ENCODE assay signal across 16 cellular contexts in the genomic region with DNA sequence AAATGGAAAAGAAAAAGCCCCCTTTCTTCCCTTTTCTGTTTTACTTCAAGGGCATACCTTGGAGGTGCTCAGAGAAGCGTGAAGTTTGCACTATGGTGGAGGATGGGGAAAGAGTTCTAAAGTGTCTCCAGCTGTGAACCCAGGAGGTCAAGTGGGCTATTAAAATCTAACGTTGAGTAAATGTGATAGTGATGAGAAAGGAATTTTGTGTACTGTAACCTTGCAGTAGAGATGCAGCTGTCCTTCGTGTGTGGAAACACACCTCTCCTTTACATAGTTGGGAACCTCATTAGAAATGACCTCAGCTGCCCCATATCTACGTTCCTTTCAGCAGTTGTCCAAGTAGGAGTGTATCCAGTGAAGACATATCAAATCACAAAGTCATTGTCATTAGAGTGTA. TPM values are rescaled to one million over a fixed set of nuclear protein-coding genes. Genes with fewer than 3 reads are reported as not detected.
DNase-seq lines count a peak whose midpoint lies in the region; ATAC-seq, FAIRE-seq and TF ChIP-seq lines count a peak whose summit lies in the region.
"Had no signal": no experiment of that assay in that cellular context is flagged by ENCODE, and none has a peak within 500 bp of the region (broad histone marks: within the 10 kb centered on the region; RNA-seq: fewer than 3 reads in every experiment).

No MANE protein-coding gene starts in this region.

- peaks cover 17% of the 10 kb centered on the region for H3K36me3 ChIP-seq in cardiac muscle cell

- DNase-seq in ACHN = peak; percentile 82
- peak; percentile 3 for DNase-seq in NCI-H128 (lab: John Stamatoyannopoulos, UW; ENCODE audit: unreplicated experiment)
- peak in 1 of 2 donors; percentile 73 for DNase-seq in cardiac muscle cell (ENCODE audit: low read depth in 1 of 2, low spot score in 1 of 2)
- no peak for DNase-seq in foreskin melanocyte
- no peak for DNase-seq in epidermal melanocyte (ENCODE audit: insufficient read length, low spot score)
- DNase-seq in urothelium cell line (ENCODE audit: low spot score) = no peak
- DNase-seq: activated B cell treated with CpG ODN at 0.5 μM for 24 hours, activated gamma-delta T cell, cortex of kidney, Kasumi-1, midbrain, sigmoid colon had no signal

- TF ChIP-seq CTCF in cardiac muscle cell (IDR thresholded peaks at IDR 0.05; ENCODE audit: low read depth, low read length) = no peak

- H3K4me1 ChIP-seq in cardiac muscle cell (ENCODE audit: low read depth) = peaks cover 21% of the 10 kb centered on the region

- peak overlapping the region; percentile 75 for H3K27ac ChIP-seq in cardiac muscle cell
- H3K27ac ChIP-seq: gastroesophageal sphincter had no signal

- H3K9me3 ChIP-seq in cardiac muscle cell (ENCODE audit: low read depth) = no peaks in the 10 kb centered on the region
- H3K9me3 ChIP-seq: gastroesophageal sphincter, sigmoid colon had no signal

- no peaks in the 10 kb centered on the region for H3K27me3 ChIP-seq in cardiac muscle cell
- H3K27me3 ChIP-seq: gastroesophageal sphincter, sigmoid colon had no signal

- FAIRE-seq in urothelium cell line (lab: Jason Lieb, UNC) = no peak
- FAIRE-seq: GM12892 had no signal

- peak; percentile 48 for ATAC-seq in GM18511 (IDR thresholded peaks at IDR 0.05; ENCODE audit: unreplicated experiment)
- no peak for ATAC-seq in activated CD4-positive, CD25-positive, alpha-beta regulatory T cell treated with anti-CD3 and anti-CD28 coated beads, Interleukin-2, amount 50 U/mL, for 24 hours
- ATAC-seq: gastroesophageal sphincter had no signal

- H3K4me3 ChIP-seq in cardiac muscle cell = no peak overlapping the region
- H3K4me3 ChIP-seq: gastroesophageal sphincter, sigmoid colon had no signal

- in situ Hi-C loops in ACHN (cut with HindIII; ENCODE audit: low pct_ligation_motif_present, low pct_unique_long_range_greater_than_20kb, low sequenced_read_pairs) = no loop called here

RNA-seq across cellular contexts. Expression of gene ADH5, which starts 26.5 kb away (rescaled TPM):
- 148 TPM in 2 replicates for total RNA-seq in cardiac muscle cell
- polyA plus RNA-seq in cardiac muscle cell = 177 and 199 TPM in 2 replicates

Comparison
In these comparisons a context has a peak if more than half of its experiments do, and no peak if none do; other contexts are left out.
1. DNase-seq: peak in ACHN (single experiment) and NCI-H128 (single experiment); none in foreskin melanocyte (single experiment), epidermal melanocyte (single experiment) and urothelium cell line (single experiment).